Comparison of ENCODE assay signal across 8 cellular contexts in genomic region chrX:53281321-53281822, GRCh38. TPM values are rescaled to one million over a fixed set of nuclear protein-coding genes. Genes with fewer than 3 reads are reported as not detected.
DNase-seq lines count a peak whose midpoint lies in the region; FAIRE-seq and TF ChIP-seq lines count a peak whose summit lies in the region.

Gene IQSEC2 (minus strand): TSS chrX:53281584.

- DNase-seq in Daoy (ENCODE audit: low read depth) (peak; percentile 81), NCI-H446 (lab: John Stamatoyannopoulos, UW) (peak; percentile 21 to 78), choroid plexus epithelial cell (ENCODE audit: low read depth) (peak; percentile 83), kidney tubule cell (ENCODE audit: low spot score) (peak; percentile 82), frontal cortex (ENCODE audit: low spot score in 2 of 2) (no peak), NOMO-1 treated with DMSO at 0.1 percent for 48 hours (lab: John Stamatoyannopoulos, UW; ENCODE audit: unreplicated experiment) (no peak), Karpas-422 (no peak)

- H2AFZ ChIP-seq in Karpas-422 (ENCODE audit: low read length): no peak within 1 kb of the TSS

- peaks cover 0 to 54% (median 41%) of the 10 kb centered on the region in 5 donors for H3K4me1 ChIP-seq in subcutaneous abdominal adipose tissue (ENCODE audit: control insufficient read depth in 5 of 5, insufficient read depth in 5 of 5, low read length in 5 of 5)
- no peaks in the 10 kb centered on the region for H3K4me1 ChIP-seq in Karpas-422 (ENCODE audit: low read length)

- H3K36me3 ChIP-seq in subcutaneous abdominal adipose tissue (ENCODE audit: control insufficient read depth in 5 of 5, insufficient read depth in 5 of 5, low read length in 5 of 5): no peaks in the 10 kb centered on the region
- H3K36me3 ChIP-seq in Karpas-422 (ENCODE audit: insufficient read depth, low read length): no peaks in the 10 kb centered on the region

- no peaks in the 10 kb centered on the region for H3K79me2 ChIP-seq in Karpas-422 (ENCODE audit: low read length)

- TF ChIP-seq CTCF in choroid plexus epithelial cell (conservative IDR thresholded peaks at IDR 0.05; ENCODE audit: low read depth, low read length): no peak

- peaks cover 0 to 19% (median 14%) of the 10 kb centered on the region in 5 donors for H3K27me3 ChIP-seq in subcutaneous abdominal adipose tissue (ENCODE audit: control insufficient read depth in 5 of 5, insufficient read depth in 4 of 5, low read length in 5 of 5)
- no peaks in the 10 kb centered on the region for H3K27me3 ChIP-seq in Karpas-422 (ENCODE audit: low read length)

- FAIRE-seq in frontal cortex (lab: Jason Lieb, UNC): no peak

- H4K20me1 ChIP-seq in Karpas-422 (ENCODE audit: insufficient read depth, low read depth, low read length): no peaks in the 10 kb centered on the region

- H3K9me3 ChIP-seq in subcutaneous abdominal adipose tissue (ENCODE audit: control insufficient read depth in 5 of 5, low read length in 5 of 5) (no peaks in the 10 kb centered on the region), Karpas-422 (ENCODE audit: low read length) (no peaks in the 10 kb centered on the region)

- peak within 1 kb of the TSS; percentile 28 to 74 (median 62) for H3K9ac ChIP-seq in subcutaneous abdominal adipose tissue (ENCODE audit: low read length in 5 of 5)
- H3K9ac ChIP-seq in Karpas-422 (ENCODE audit: low read length): no peak within 1 kb of the TSS

- peak within 1 kb of the TSS; percentile 24 for H3K4me3 ChIP-seq in choroid plexus epithelial cell (ENCODE audit: low read depth, low read length)
- peak within 1 kb of the TSS; percentile 53 to 65 (median 60) for H3K4me3 ChIP-seq in subcutaneous abdominal adipose tissue (ENCODE audit: low read depth in 1 of 5, low read length in 5 of 5)
- H3K4me3 ChIP-seq in Karpas-422 (ENCODE audit: low read length): no peak within 1 kb of the TSS

- H3K27ac ChIP-seq in subcutaneous abdominal adipose tissue (ENCODE audit: low read depth, low read length) (peak within 1 kb of the TSS; percentile 78), Karpas-422 (ENCODE audit: low read length) (no peak within 1 kb of the TSS)

- no peak within 1 kb of the TSS for H3K4me2 ChIP-seq in Karpas-422 (ENCODE audit: low read depth, low read length, poor library complexity, severe bottlenecking)

- H3K9me2 ChIP-seq in Karpas-422 (replicated peaks; ENCODE audit: insufficient read depth, low read length): no peaks in the 10 kb centered on the region

RNA-seq across cellular contexts. Expression of gene IQSEC2, which starts in this region (rescaled TPM):
- 1.8 and 4.1 TPM in 2 replicates for total RNA-seq in Daoy (2014; rRNA removed; shearing (Covaris generic))
- 9.8 TPM for total RNA-seq in frontal cortex
- 0.07 TPM in 1 of 2 replicates, not detected in the other for total RNA-seq in Karpas-422 (2014; rRNA removed; shearing (Covaris generic); ENCODE audit: low replicate concordance)

Comparison
In these comparisons a context has a peak if more than half of its experiments do, and no peak if none do; other contexts are left out.
1. DNase-seq: peak in Daoy (single experiment), NCI-H446 (2 of 2), choroid plexus epithelial cell (single experiment) and kidney tubule cell (single experiment); none in frontal cortex (0 of 2), NOMO-1 treated with DMSO at 0.1 percent for 48 hours (single experiment) and Karpas-422 (single experiment).